In the genomic region with DNA sequence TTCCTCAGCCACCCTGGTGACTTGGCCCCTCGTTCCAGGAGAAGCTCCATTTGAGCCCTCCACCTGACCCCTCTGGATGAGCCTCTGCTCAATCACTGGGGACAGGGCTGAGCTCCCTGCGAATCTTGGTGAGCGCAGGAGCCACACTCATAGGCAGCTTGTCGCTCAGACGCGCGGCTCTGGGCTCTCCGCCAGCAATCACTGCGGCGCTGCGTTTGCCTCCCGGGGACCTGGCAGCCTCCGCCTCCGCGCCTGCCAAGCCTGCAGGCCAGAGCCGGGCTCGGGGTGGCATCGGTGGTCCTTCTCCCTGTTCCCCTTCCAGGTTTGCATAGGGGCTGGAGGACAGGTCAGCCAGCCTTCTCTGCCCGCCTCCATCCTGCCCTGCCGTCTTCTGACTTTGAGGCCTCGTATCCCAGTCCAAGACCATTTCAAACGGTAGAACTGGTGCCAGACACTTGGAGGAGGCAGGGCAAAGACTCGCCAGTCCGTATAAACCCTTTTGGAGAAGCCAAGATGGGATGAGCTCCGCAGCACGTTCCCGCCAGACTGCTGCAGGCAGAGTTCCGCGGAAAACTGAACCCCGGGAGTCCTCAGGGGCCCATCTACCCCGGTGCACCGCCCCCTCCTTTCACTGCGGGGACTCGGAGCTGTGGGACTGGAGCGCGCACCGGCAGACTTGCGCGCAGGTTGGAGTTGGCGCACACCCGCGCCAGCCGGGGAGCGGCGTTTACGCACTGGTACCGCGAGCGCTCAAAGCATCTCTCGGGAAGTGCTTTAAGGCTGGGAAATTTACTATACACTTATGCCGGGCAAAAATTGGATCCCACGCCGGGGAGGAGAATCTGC, we compare ENCODE assay signal across 10 cellular contexts. TPM values are rescaled to one million over a fixed set of nuclear protein-coding genes. Genes with fewer than 3 reads are reported as not detected.
DNase-seq lines count a peak whose midpoint lies in the region; ATAC-seq and FAIRE-seq lines count a peak whose summit lies in the region.
"Had no signal": no experiment of that assay in that cellular context is flagged by ENCODE, and none has a peak within 500 bp of the region (broad histone marks: within the 10 kb centered on the region; RNA-seq: fewer than 3 reads in every experiment).

No MANE protein-coding gene starts in this region.

- H3K9ac ChIP-seq in HUES6 (ENCODE audit: low read length) = peak overlapping the region; percentile 46

- peak overlapping the region; percentile 64 for H3K4me3 ChIP-seq in HUES6 (ENCODE audit: low read depth, low read length)
- H3K4me3 ChIP-seq: K562 had no signal

- peak overlapping the region; percentile 19 for H3K4me3 Mint-ChIP-seq in activated naive CD8-positive, alpha-beta T cell treated with anti-CD3 and anti-CD28 coated beads, Interleukin-2, amount 10 ng/mL, durations not matched to agents 7 days and 5 days
- no peak overlapping the region for H3K4me3 Mint-ChIP-seq in immature natural killer cell

- ATAC-seq in activated naive CD8-positive, alpha-beta T cell treated with anti-CD3 and anti-CD28 coated beads, Interleukin-2, amount 10 ng/mL, durations not matched to agents 7 days and 5 days (ENCODE audit: low read depth) = no peak
- ATAC-seq in left cardiac atrium = peak; percentile 82 to 85
- no peak for ATAC-seq in GM18520 (IDR thresholded peaks at IDR 0.05; ENCODE audit: unreplicated experiment)

- H3K27me3 Mint-ChIP-seq in activated naive CD8-positive, alpha-beta T cell treated with anti-CD3 and anti-CD28 coated beads, Interleukin-2, amount 10 ng/mL, durations not matched to agents 7 days and 5 days = peaks cover 68% of the 10 kb centered on the region
- peaks cover 9 to 24% (median 13%) of the 10 kb centered on the region in 3 donors for H3K27me3 Mint-ChIP-seq in immature natural killer cell (ENCODE audit: low read depth in 3 of 3)

- peaks cover 2% of the 10 kb centered on the region for H3K9me3 Mint-ChIP-seq in activated naive CD8-positive, alpha-beta T cell treated with anti-CD3 and anti-CD28 coated beads, Interleukin-2, amount 10 ng/mL, durations not matched to agents 7 days and 5 days
- H3K9me3 Mint-ChIP-seq in immature natural killer cell = peaks cover 0 to 9% (median 5%) of the 10 kb centered on the region in 6 donors

- DNase-seq in ELF-1 (ENCODE audit: low read depth, low spot score) = peak; percentile 51
- DNase-seq in activated naive CD8-positive, alpha-beta T cell treated with anti-CD3 and anti-CD28 coated beads, Interleukin-2, amount 10 ng/mL, durations not matched to agents 7 days and 5 days = peak; percentile 30
- peak; percentile 68 for DNase-seq in left cardiac atrium
- DNase-seq in posterior vena cava (ENCODE audit: low spot score) = peak; percentile 80
- no peak for DNase-seq in RCC 7860 (ENCODE audit: low spot score)
- DNase-seq in immature natural killer cell = no peak

- peaks cover 66% of the 10 kb centered on the region for H3K27me3 ChIP-seq in HUES6 (ENCODE audit: control insufficient read depth, insufficient read depth, low read length)

- no peak overlapping the region for H3K27ac Mint-ChIP-seq in activated naive CD8-positive, alpha-beta T cell treated with anti-CD3 and anti-CD28 coated beads, Interleukin-2, amount 10 ng/mL, durations not matched to agents 7 days and 5 days
- H3K27ac Mint-ChIP-seq in immature natural killer cell = no peak overlapping the region

- H3K36me3 Mint-ChIP-seq in activated naive CD8-positive, alpha-beta T cell treated with anti-CD3 and anti-CD28 coated beads, Interleukin-2, amount 10 ng/mL, durations not matched to agents 7 days and 5 days = no peaks in the 10 kb centered on the region
- peaks cover 0 to 6% (median 0%) of the 10 kb centered on the region in 3 donors for H3K36me3 Mint-ChIP-seq in immature natural killer cell

- H3K4me1 Mint-ChIP-seq in activated naive CD8-positive, alpha-beta T cell treated with anti-CD3 and anti-CD28 coated beads, Interleukin-2, amount 10 ng/mL, durations not matched to agents 7 days and 5 days = peaks cover 2% of the 10 kb centered on the region
- H3K4me1 Mint-ChIP-seq in immature natural killer cell = no peaks in the 10 kb centered on the region

- intact Hi-C loops in left cardiac atrium (cut with DNase I) (no loop called here), posterior vena cava (cut with DNase I) (no loop called here)

- no peaks in the 10 kb centered on the region for H3K36me3 ChIP-seq in HUES6 (ENCODE audit: control insufficient read depth, insufficient read depth, low read length)
- H3K36me3 ChIP-seq: neutrophil had no signal

- peaks cover 22% of the 10 kb centered on the region for H3K4me1 ChIP-seq in HUES6 (ENCODE audit: control insufficient read depth, insufficient read depth, low read length)

- POLR2A ChIA-PET in activated naive CD8-positive, alpha-beta T cell treated with anti-CD3 and anti-CD28 coated beads, Interleukin-2, amount 10 ng/mL, durations not matched to agents 7 days and 5 days (lab: Charles Lee) = no interaction called here

- no peak for FAIRE-seq in RCC 7860 (lab: Jason Lieb, UNC)
- FAIRE-seq: K562 had no signal

- no peaks in the 10 kb centered on the region for H3K9me3 ChIP-seq in HUES6 (ENCODE audit: control insufficient read depth, insufficient read depth, low read depth, low read length)
- H3K9me3 ChIP-seq: neutrophil had no signal

- no peak overlapping the region for H3K27ac ChIP-seq in HUES6 (ENCODE audit: low read depth, low read length)
- H3K27ac ChIP-seq: neutrophil had no signal

RNA-seq across cellular contexts. Expression of a gene that starts 1.0 kb away (rescaled TPM):
- not detected for total RNA-seq in activated naive CD8-positive, alpha-beta T cell treated with anti-CD3 and anti-CD28 coated beads, Interleukin-2, amount 10 ng/mL, durations not matched to agents 7 days and 5 days
- total RNA-seq in left cardiac atrium (under 1 TPM; 0.58 to 0.94 TPM), posterior vena cava (1 to 10 TPM; 1.1 to 2.1 TPM)
- under 1 TPM in 1 of 3 donors, not detected in 2; 0.16 TPM for polyA plus RNA-seq in immature natural killer cell
- total RNA-seq: K562 had no signal
- polyA plus RNA-seq: K562 had no signal

Comparison
In these comparisons a context has a peak if more than half of its experiments do, and no peak if none do; other contexts are left out.
1. DNase-seq: peak in ELF-1 (single experiment), activated naive CD8-positive, alpha-beta T cell treated with anti-CD3 and anti-CD28 coated beads, Interleukin-2, amount 10 ng/mL, durations not matched to agents 7 days and 5 days (single experiment), left cardiac atrium (single experiment) and posterior vena cava (single experiment); none in RCC 7860 (single experiment) and immature natural killer cell (0 of 3).
2. ATAC-seq: peak in left cardiac atrium (2 of 2); none in activated naive CD8-positive, alpha-beta T cell treated with anti-CD3 and anti-CD28 coated beads, Interleukin-2, amount 10 ng/mL, durations not matched to agents 7 days and 5 days (single experiment) and GM18520 (single experiment).